ENCODE assay signal across 13 cellular contexts in genomic region chr14:59407246-59407615, GRCh38. TPM values are rescaled to one million over a fixed set of nuclear protein-coding genes. Genes with fewer than 3 reads are reported as not detected.
DNase-seq lines count a peak whose midpoint lies in the region; ATAC-seq lines count a peak whose summit lies in the region.
"Had no signal": no experiment of that assay in that cellular context is flagged by ENCODE, and none has a peak within 500 bp of the region (broad histone marks: within the 10 kb centered on the region; RNA-seq: fewer than 3 reads in every experiment).

No MANE protein-coding gene starts in this region.

- no peak overlapping the region for H4K12ac ChIP-seq in trophoblast cell (ENCODE audit: low read depth, low read length)

- no peak overlapping the region for H2BK5ac ChIP-seq in trophoblast cell (ENCODE audit: low read depth, low read length, poor library complexity)

- no peak overlapping the region for H3K23ac ChIP-seq in trophoblast cell (ENCODE audit: low read length)

- H3K4ac ChIP-seq in trophoblast cell (ENCODE audit: low read depth, low read length), result no peak overlapping the region

- peaks cover 13% of the 10 kb centered on the region for H3K36me3 Mint-ChIP-seq in activated CD4-positive, alpha-beta T cell treated with anti-CD3 and anti-CD28 coated beads for 36 hours (ENCODE audit: low read depth)

- no peak overlapping the region for H3K4me3 ChIP-seq in trophoblast cell (ENCODE audit: low read depth, low read length)
- H3K4me3 ChIP-seq: colonic mucosa had no signal

- H3K27ac ChIP-seq in trophoblast cell (ENCODE audit: low read depth, low read length), result no peak overlapping the region
- H3K27ac ChIP-seq: colonic mucosa had no signal

- CTCF ChIA-PET in activated CD4-positive, alpha-beta T cell treated with anti-CD3 and anti-CD28 coated beads for 36 hours (lab: Charles Lee), result interaction anchor here (1.3 kb wide), 1 partner anchor 12 kb away, joined by 3 read pairs; no protein-coding TSS in a partner anchor

- H3K4me3 Mint-ChIP-seq in activated CD4-positive, alpha-beta T cell treated with anti-CD3 and anti-CD28 coated beads for 36 hours, result no peak overlapping the region
- H3K4me3 Mint-ChIP-seq: CD8-positive, alpha-beta T cell; mesothelial cell of epicardium had no signal

- peaks cover 17% of the 10 kb centered on the region for H3K9me3 Mint-ChIP-seq in activated CD4-positive, alpha-beta T cell treated with anti-CD3 and anti-CD28 coated beads for 36 hours (ENCODE audit: low read depth)

- no peak overlapping the region for H3K9ac ChIP-seq in trophoblast cell (ENCODE audit: low read length)

- no peaks in the 10 kb centered on the region for H3K36me3 ChIP-seq in trophoblast cell (ENCODE audit: control insufficient read depth in 1 of 2, insufficient read depth in 2 of 2, low read length in 2 of 2)
- H3K36me3 ChIP-seq: colonic mucosa had no signal

- H3K4me2 ChIP-seq in trophoblast cell (ENCODE audit: low read length), result no peak overlapping the region

- H3K79me2 ChIP-seq in trophoblast cell (ENCODE audit: control insufficient read depth, insufficient read depth, low read length, poor library complexity), result no peaks in the 10 kb centered on the region

- intact Hi-C loops in activated CD4-positive, alpha-beta T cell treated with anti-CD3 and anti-CD28 coated beads for 36 hours (cut with DNase I, micrococcal nuclease), result no loop called here

- no peaks in the 10 kb centered on the region for H3K79me1 ChIP-seq in trophoblast cell (ENCODE audit: low read length)

- peak; percentile 94 for DNase-seq in EH (ENCODE audit: low read depth)
- DNase-seq in amniotic epithelial cell (ENCODE audit: low read depth), result peak; percentile 94
- DNase-seq in foreskin melanocyte, result peak; percentile 80
- peak; percentile 55 to 91 for DNase-seq in trophoblast cell
- DNase-seq in C1 segment of cervical spinal cord (lab: John Stamatoyannopoulos, UW), result no peak
- DNase-seq in activated CD4-positive, alpha-beta T cell treated with anti-CD3 and anti-CD28 coated beads for 36 hours, result no peak
- DNase-seq in NCI-H510A treated with DMSO at 0.1 percent for 48 hours (lab: John Stamatoyannopoulos, UW), result no peak
- DNase-seq: activated CD4-positive, alpha-beta T cell treated with anti-CD3 and anti-CD28 coated beads, Interleukin-2, amount 50 U/mL, for 48 hours; CD8-positive, alpha-beta T cell; colonic mucosa; NCI-H1417 had no signal

- POLR2A ChIA-PET in activated CD4-positive, alpha-beta T cell treated with anti-CD3 and anti-CD28 coated beads for 36 hours (lab: Charles Lee), result no interaction called here

- ATAC-seq in HG02571 (IDR thresholded peaks at IDR 0.05; ENCODE audit: unreplicated experiment), result no peak
- no peak for ATAC-seq in activated CD4-positive, alpha-beta T cell treated with anti-CD3 and anti-CD28 coated beads for 36 hours
- ATAC-seq: CD8-positive, alpha-beta T cell had no signal

- H2BK12ac ChIP-seq in trophoblast cell (ENCODE audit: low read length), result no peak overlapping the region

- no peaks in the 10 kb centered on the region for H3K4me1 ChIP-seq in trophoblast cell (ENCODE audit: control insufficient read depth in 1 of 2, insufficient read depth in 2 of 2, low read length in 2 of 2)
- H3K4me1 ChIP-seq: colonic mucosa had no signal

- peaks cover 6% of the 10 kb centered on the region for H3K9me3 ChIP-seq in trophoblast cell (ENCODE audit: insufficient read depth, low read depth, low read length)
- H3K9me3 ChIP-seq: colonic mucosa had no signal

- no peak overlapping the region for H3K18ac ChIP-seq in trophoblast cell (ENCODE audit: low read length)

- no peak overlapping the region for H3K14ac ChIP-seq in trophoblast cell (ENCODE audit: low read length)

- H2BK120ac ChIP-seq in trophoblast cell (ENCODE audit: insufficient read depth, low read length, poor library complexity), result no peak overlapping the region

- no peaks in the 10 kb centered on the region for H3K4me1 Mint-ChIP-seq in activated CD4-positive, alpha-beta T cell treated with anti-CD3 and anti-CD28 coated beads for 36 hours
- H3K4me1 Mint-ChIP-seq: mesothelial cell of epicardium had no signal

- WGBS in trophoblast cell (ENCODE audit: extremely low coverage, insufficient coverage, insufficient read length), result no CpG with 5 or more reads among the region's 3 CpGs

- no peak overlapping the region for H3K27ac Mint-ChIP-seq in activated CD4-positive, alpha-beta T cell treated with anti-CD3 and anti-CD28 coated beads for 36 hours
- H3K27ac Mint-ChIP-seq: CD8-positive, alpha-beta T cell; mesothelial cell of epicardium had no signal

- no peak overlapping the region for H4K91ac ChIP-seq in trophoblast cell (ENCODE audit: low read depth, low read length)

- no peaks in the 10 kb centered on the region for H3K27me3 ChIP-seq in trophoblast cell (ENCODE audit: insufficient read depth, low read length)
- H3K27me3 ChIP-seq: colonic mucosa had no signal

- peaks cover 14% of the 10 kb centered on the region for H3K27me3 Mint-ChIP-seq in activated CD4-positive, alpha-beta T cell treated with anti-CD3 and anti-CD28 coated beads for 36 hours

- H2AFZ ChIP-seq in trophoblast cell (ENCODE audit: insufficient read depth, low read length, poor library complexity), result no peak overlapping the region

- no peak overlapping the region for H2AK5ac ChIP-seq in trophoblast cell (ENCODE audit: low read length)

- H4K8ac ChIP-seq in trophoblast cell (ENCODE audit: low read depth, low read length), result no peak overlapping the region

RNA-seq across cellular contexts. Expression of gene GPR135, which starts 57.9 kb away (rescaled TPM):
- 0.23 and 0.25 TPM in 2 replicates for polyA plus RNA-seq in trophoblast cell (2013)
- total RNA-seq in activated CD4-positive, alpha-beta T cell treated with anti-CD3 and anti-CD28 coated beads for 36 hours, result 1 to 10 TPM in 1 of 2 experiments, under 1 TPM in 1; 0.98 to 1.1 TPM

Comparison
In these comparisons a context has a peak if more than half of its experiments do, and no peak if none do; other contexts are left out.
1. DNase-seq: peak in EH (single experiment), amniotic epithelial cell (single experiment), foreskin melanocyte (single experiment) and trophoblast cell (2 of 2); none in C1 segment of cervical spinal cord (0 of 14), activated CD4-positive, alpha-beta T cell treated with anti-CD3 and anti-CD28 coated beads for 36 hours (single experiment) and NCI-H510A treated with DMSO at 0.1 percent for 48 hours (single experiment).